3 cellular contexts compared by ENCODE assay signal in genomic region chr3:63294332-63294731, GRCh38. TPM values are rescaled to one million over a fixed set of nuclear protein-coding genes. Genes with fewer than 3 reads are reported as not detected.
"Had no signal": no experiment of that assay in that cellular context is flagged by ENCODE, and none has a peak within 500 bp of the region (broad histone marks: within the 10 kb centered on the region; RNA-seq: fewer than 3 reads in every experiment).

No MANE protein-coding gene starts in this region.

- DNase-seq: GDM1, GF-D8 had no signal

RNA-seq across cellular contexts. Expression of gene SYNPR, which starts 16.2 kb away (rescaled TPM):
- total RNA-seq: GM12878 had no signal
